Comparison of ENCODE assay signal across 1 cellular context in genomic region chr12:89884365-89884915, GRCh38.
TF ChIP-seq lines count a peak whose summit lies in the region.

No MANE protein-coding gene starts in this region.

TF ChIP-seq in HEK293, 187 proteins besides CTCF, POLR2A, EP300 and RAD21 (continued from another document):
- TF ChIP-seq, protein P1, sequence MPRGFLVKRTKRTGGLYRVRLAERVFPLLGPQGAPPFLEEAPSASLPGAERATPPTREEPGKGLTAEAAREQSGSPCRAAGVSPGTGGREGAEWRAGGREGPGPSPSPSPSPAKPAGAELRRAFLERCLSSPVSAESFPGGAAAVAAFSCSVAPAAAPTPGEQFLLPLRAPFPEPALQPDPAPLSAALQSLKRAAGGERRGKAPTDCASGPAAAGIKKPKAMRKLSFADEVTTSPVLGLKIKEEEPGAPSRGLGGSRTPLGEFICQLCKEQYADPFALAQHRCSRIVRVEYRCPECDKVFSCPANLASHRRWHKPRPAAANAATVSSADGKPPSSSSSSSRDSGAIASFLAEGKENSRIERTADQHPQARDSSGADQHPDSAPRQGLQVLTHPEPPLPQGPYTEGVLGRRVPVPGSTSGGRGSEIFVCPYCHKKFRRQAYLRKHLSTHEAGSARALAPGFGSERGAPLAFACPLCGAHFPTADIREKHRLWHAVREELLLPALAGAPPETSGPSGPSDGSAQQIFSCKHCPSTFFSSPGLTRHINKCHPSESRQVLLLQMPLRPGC (tag by site-specific recombination; IDR thresholded peaks at IDR 0.05) = no peak
- TF ChIP-seq ZBTB8A (tag by site-specific recombination; IDR thresholded peaks at IDR 0.05) (no peak), MZF1 (tag by site-specific recombination; IDR thresholded peaks at IDR 0.05; ENCODE audit: borderline replicate concordance) (peak; percentile 72), ZNF670 (tag by site-specific recombination; IDR thresholded peaks at IDR 0.05; ENCODE audit: low read depth) (no peak), ZNF18 (tag by site-specific recombination; IDR thresholded peaks at IDR 0.05) (no peak), TCF7L2 (IDR thresholded peaks at IDR 0.05; ENCODE audit: borderline replicate concordance, low read depth, low read length) (peak; percentile 57; the same call in 1 of the 2 replicates), ZNF248 (tag by site-specific recombination; IDR thresholded peaks at IDR 0.05) (no peak), ZNF549 (tag by site-specific recombination; IDR thresholded peaks at IDR 0.05) (no peak), HOXD13 (CRISPR knock-in tag; IDR thresholded peaks at IDR 0.05; ENCODE audit: borderline replicate concordance) (no peak), WT1 (tag by site-specific recombination; IDR thresholded peaks at IDR 0.05) (peak; percentile 94), ZNF114 (tag by site-specific recombination; IDR thresholded peaks at IDR 0.05) (no peak), ZNF658 (tag by site-specific recombination; IDR thresholded peaks at IDR 0.05) (no peak), ZNF341 (tag by site-specific recombination; IDR thresholded peaks at IDR 0.05; ENCODE audit: low read depth) (peak; percentile 74), ZBTB44 (tag by site-specific recombination; IDR thresholded peaks at IDR 0.05) (peak; percentile 93), ZNF600 (tag by site-specific recombination; IDR thresholded peaks at IDR 0.05) (peak; percentile 69; the same call in 1 of the 2 replicates), ZFP3 (tag by site-specific recombination; IDR thresholded peaks at IDR 0.05; ENCODE audit: low read depth) (no peak), ZNF19 (tag by site-specific recombination; IDR thresholded peaks at IDR 0.05; ENCODE audit: low read depth) (no peak), ZNF701 (tag by site-specific recombination; IDR thresholded peaks at IDR 0.05) (no peak), ZNF350 (tag by site-specific recombination; IDR thresholded peaks at IDR 0.05) (no peak), ZNF837 (tag by site-specific recombination; IDR thresholded peaks at IDR 0.05) (no peak), ZNF560 (tag by site-specific recombination; IDR thresholded peaks at IDR 0.05; ENCODE audit: borderline replicate concordance) (no peak)
- TF ChIP-seq, protein P2, sequence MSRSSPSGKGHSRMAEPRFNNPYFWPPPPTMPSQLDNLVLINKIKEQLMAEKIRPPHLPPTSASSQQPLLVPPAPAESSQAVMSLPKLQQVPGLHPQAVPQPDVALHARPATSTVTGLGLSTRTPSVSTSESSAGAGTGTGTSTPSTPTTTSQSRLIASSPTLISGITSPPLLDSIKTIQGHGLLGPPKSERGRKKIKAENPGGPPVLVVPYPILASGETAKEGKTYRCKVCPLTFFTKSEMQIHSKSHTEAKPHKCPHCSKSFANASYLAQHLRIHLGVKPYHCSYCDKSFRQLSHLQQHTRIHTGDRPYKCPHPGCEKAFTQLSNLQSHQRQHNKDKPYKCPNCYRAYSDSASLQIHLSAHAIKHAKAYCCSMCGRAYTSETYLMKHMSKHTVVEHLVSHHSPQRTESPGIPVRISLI (tag by site-specific recombination; IDR thresholded peaks at IDR 0.05) = no peak
- TF ChIP-seq, protein P3, sequence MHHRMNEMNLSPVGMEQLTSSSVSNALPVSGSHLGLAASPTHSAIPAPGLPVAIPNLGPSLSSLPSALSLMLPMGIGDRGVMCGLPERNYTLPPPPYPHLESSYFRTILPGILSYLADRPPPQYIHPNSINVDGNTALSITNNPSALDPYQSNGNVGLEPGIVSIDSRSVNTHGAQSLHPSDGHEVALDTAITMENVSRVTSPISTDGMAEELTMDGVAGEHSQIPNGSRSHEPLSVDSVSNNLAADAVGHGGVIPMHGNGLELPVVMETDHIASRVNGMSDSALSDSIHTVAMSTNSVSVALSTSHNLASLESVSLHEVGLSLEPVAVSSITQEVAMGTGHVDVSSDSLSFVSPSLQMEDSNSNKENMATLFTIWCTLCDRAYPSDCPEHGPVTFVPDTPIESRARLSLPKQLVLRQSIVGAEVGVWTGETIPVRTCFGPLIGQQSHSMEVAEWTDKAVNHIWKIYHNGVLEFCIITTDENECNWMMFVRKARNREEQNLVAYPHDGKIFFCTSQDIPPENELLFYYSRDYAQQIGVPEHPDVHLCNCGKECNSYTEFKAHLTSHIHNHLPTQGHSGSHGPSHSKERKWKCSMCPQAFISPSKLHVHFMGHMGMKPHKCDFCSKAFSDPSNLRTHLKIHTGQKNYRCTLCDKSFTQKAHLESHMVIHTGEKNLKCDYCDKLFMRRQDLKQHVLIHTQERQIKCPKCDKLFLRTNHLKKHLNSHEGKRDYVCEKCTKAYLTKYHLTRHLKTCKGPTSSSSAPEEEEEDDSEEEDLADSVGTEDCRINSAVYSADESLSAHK (tag by site-specific recombination; IDR thresholded peaks at IDR 0.05) = peak; percentile 17; the same call in 1 of the 2 replicates
- TF ChIP-seq, protein P4, sequence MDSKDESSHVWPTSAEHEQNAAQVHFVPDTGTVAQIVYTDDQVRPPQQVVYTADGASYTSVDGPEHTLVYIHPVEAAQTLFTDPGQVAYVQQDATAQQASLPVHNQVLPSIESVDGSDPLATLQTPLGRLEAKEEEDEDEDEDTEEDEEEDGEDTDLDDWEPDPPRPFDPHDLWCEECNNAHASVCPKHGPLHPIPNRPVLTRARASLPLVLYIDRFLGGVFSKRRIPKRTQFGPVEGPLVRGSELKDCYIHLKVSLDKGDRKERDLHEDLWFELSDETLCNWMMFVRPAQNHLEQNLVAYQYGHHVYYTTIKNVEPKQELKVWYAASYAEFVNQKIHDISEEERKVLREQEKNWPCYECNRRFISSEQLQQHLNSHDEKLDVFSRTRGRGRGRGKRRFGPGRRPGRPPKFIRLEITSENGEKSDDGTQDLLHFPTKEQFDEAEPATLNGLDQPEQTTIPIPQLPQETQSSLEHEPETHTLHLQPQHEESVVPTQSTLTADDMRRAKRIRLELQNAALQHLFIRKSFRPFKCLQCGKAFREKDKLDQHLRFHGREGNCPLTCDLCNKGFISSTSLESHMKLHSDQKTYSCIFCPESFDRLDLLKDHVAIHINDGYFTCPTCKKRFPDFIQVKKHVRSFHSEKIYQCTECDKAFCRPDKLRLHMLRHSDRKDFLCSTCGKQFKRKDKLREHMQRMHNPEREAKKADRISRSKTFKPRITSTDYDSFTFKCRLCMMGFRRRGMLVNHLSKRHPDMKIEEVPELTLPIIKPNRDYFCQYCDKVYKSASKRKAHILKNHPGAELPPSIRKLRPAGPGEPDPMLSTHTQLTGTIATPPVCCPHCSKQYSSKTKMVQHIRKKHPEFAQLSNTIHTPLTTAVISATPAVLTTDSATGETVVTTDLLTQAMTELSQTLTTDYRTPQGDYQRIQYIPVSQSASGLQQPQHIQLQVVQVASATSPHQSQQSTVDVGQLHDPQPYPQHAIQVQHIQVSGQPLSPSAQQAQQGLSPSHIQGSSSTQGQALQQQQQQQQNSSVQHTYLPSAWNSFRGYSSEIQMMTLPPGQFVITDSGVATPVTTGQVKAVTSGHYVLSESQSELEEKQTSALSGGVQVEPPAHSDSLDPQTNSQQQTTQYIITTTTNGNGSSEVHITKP (tag by site-specific recombination; IDR thresholded peaks at IDR 0.05) = peak; percentile 79
- TF ChIP-seq, protein P5, sequence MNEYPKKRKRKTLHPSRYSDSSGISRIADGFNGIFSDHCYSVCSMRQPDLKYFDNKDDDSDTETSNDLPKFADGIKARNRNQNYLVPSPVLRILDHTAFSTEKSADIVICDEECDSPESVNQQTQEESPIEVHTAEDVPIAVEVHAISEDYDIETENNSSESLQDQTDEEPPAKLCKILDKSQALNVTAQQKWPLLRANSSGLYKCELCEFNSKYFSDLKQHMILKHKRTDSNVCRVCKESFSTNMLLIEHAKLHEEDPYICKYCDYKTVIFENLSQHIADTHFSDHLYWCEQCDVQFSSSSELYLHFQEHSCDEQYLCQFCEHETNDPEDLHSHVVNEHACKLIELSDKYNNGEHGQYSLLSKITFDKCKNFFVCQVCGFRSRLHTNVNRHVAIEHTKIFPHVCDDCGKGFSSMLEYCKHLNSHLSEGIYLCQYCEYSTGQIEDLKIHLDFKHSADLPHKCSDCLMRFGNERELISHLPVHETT (tag by site-specific recombination; IDR thresholded peaks at IDR 0.05) = no peak
